ENCODE assay signal across 18 cellular contexts in the genomic region with DNA sequence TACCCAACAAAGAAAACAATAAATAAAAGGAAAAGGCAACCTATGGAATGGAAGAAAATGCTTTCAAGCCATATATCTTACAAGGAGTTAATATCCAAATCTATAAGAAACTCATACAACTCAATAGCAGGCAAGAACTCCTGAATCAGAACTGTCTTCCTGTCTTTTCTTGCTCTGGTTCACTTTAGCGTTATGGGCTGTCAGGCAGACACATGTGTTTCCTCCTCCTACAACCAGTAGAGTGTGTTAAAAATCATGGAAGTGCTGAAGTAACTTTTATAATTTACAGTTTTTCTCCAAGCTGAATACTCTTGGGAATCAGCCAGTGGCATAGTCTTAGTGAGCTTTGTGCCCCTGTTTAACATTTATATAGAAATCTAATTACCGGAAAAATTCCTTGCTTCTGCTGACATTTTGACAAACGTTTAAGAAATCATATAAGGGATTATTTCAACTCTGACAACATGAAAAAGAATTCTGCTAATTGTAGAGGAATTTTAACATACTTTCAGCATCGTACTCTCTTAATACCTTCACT.
DNase-seq lines count a peak whose midpoint lies in the region; ATAC-seq, FAIRE-seq and TF ChIP-seq lines count a peak whose summit lies in the region.
"Had no signal": no experiment of that assay in that cellular context is flagged by ENCODE, and none has a peak within 500 bp of the region (broad histone marks: within the 10 kb centered on the region; RNA-seq: fewer than 3 reads in every experiment).

No MANE protein-coding gene starts in this region.

- no peak for TF ChIP-seq POLR2A in K562 (conservative IDR thresholded peaks at IDR 0.05)

- FAIRE-seq in K562 (lab: Jason Lieb, UNC): no peak
- no peak for FAIRE-seq in kidney (lab: Jason Lieb, UNC)
- FAIRE-seq: A549, GM12892 had no signal

- intact Hi-C loops in K562 (cut with micrococcal nuclease): no loop called here
- intact Hi-C loops in kidney (cut with DNase I): no loop called here

- WGBS in K562 (ENCODE audit: insufficient coverage, low coverage, missing lambda C conversion rate): 38% methylated on average over 4 of the region's 4 CpGs

- no peaks in the 10 kb centered on the region for H3K9me2 ChIP-seq in neural cell (ENCODE audit: insufficient read depth, low read length)

- H3K27ac ChIP-seq in BLaER1 treated with 17β-estradiol and CSF1 and Interleukin-3, amounts not matched to agents 10 nM and 100 nM: no peak overlapping the region
- H3K27ac ChIP-seq in K562 (ENCODE audit: extremely low read depth, low read depth, low read length) (no peak overlapping the region), neural cell (ENCODE audit: low read length) (no peak overlapping the region), kidney (ENCODE audit: low read depth in 2 of 2, low read length in 2 of 2) (no peak overlapping the region)
- H3K27ac ChIP-seq: A549, HL-60, PC-9, SJCRH30 had no signal

- TF ChIP-seq RAD21 in K562 (CRISPR knock-in tag; conservative IDR thresholded peaks at IDR 0.05 in 1 of 2, IDR thresholded peaks at IDR 0.05 in 1 of 2) (no peak), neural cell (conservative IDR thresholded peaks at IDR 0.05) (no peak)

- peak; percentile 53; the same call in 1 of the 3 replicates for ATAC-seq in K562
- ATAC-seq: A549 had no signal

- CTCF ChIA-PET in K562 (lab: Yijun Ruan, JAX; ENCODE audit: low intra/inter-chr PET ratio): no interaction called here

- H4K20me1 ChIP-seq in BLaER1 treated with 17β-estradiol and CSF1 and Interleukin-3, amounts not matched to agents 10 nM and 100 nM: no peaks in the 10 kb centered on the region
- H4K20me1 ChIP-seq in K562 (replicated peaks; ENCODE audit: control insufficient read depth, insufficient read depth, low read length) (no peaks in the 10 kb centered on the region), neural cell (ENCODE audit: insufficient read depth) (no peaks in the 10 kb centered on the region)

- H3K9ac ChIP-seq in BLaER1 treated with 17β-estradiol and CSF1 and Interleukin-3, amounts not matched to agents 10 nM and 100 nM: no peak overlapping the region
- H3K9ac ChIP-seq in K562 (ENCODE audit: insufficient read depth in 1 of 2, low read depth in 2 of 2, low read length in 2 of 2) (no peak overlapping the region), neural cell (ENCODE audit: low read length) (no peak overlapping the region), kidney (ENCODE audit: low read length in 2 of 2) (no peak overlapping the region)

- peaks cover 0 to 9% (median 0%) of the 10 kb centered on the region in 10 experiments; a peak in 5 of 20 replicates for H3K4me1 ChIP-seq in BLaER1 treated with 17β-estradiol and CSF1 and Interleukin-3, amounts not matched to agents 10 nM and 100 nM
- H3K4me1 ChIP-seq in K562 (replicated peaks in 1 of 2; ENCODE audit: control insufficient read depth in 2 of 2, insufficient read depth in 2 of 2, low read length in 2 of 2) (no peaks in the 10 kb centered on the region; a peak in 2 of 5 replicates), kidney (ENCODE audit: control insufficient read depth in 1 of 2, insufficient read depth in 1 of 2, low read depth in 1 of 2, low read length in 2 of 2) (no peaks in the 10 kb centered on the region)
- H3K4me1 ChIP-seq: A549, SJCRH30 had no signal

- no peak overlapping the region for H3K4me3 ChIP-seq in BLaER1 treated with 17β-estradiol and CSF1 and Interleukin-3, amounts not matched to agents 10 nM and 100 nM
- H3K4me3 ChIP-seq in K562 (no peak overlapping the region), neural cell (ENCODE audit: low read length) (no peak overlapping the region), kidney (ENCODE audit: low read length in 2 of 2) (no peak overlapping the region)
- H3K4me3 ChIP-seq: A549, PC-9, SJCRH30 had no signal

- H3K9me3 ChIP-seq in BLaER1 treated with 17β-estradiol and CSF1 and Interleukin-3, amounts not matched to agents 10 nM and 100 nM (replicated peaks in 1 of 11): peaks cover 0 to 18% (median 0%) of the 10 kb centered on the region in 11 experiments; a peak in 3 of 22 replicates
- H3K9me3 ChIP-seq in K562 (replicated peaks; ENCODE audit: control insufficient read depth, insufficient read depth, low read depth, low read length) (no peaks in the 10 kb centered on the region), neural cell (ENCODE audit: low read length) (no peaks in the 10 kb centered on the region), kidney (ENCODE audit: control insufficient read depth in 1 of 2, low read length in 2 of 2) (no peaks in the 10 kb centered on the region)
- H3K9me3 ChIP-seq: A549, SJCRH30 had no signal

- no peaks in the 10 kb centered on the region for H3F3A ChIP-seq in neural cell (ENCODE audit: insufficient read depth, low read length, poor library complexity, severe bottlenecking)

- no peaks in the 10 kb centered on the region for H3K27me3 ChIP-seq in BLaER1 treated with 17β-estradiol and CSF1 and Interleukin-3, amounts not matched to agents 10 nM and 100 nM
- no peaks in the 10 kb centered on the region for H3K27me3 ChIP-seq in K562 (ENCODE audit: control insufficient read depth in 2 of 2, insufficient read depth in 2 of 2, low read length in 2 of 2)
- H3K27me3 ChIP-seq in neural cell (ENCODE audit: insufficient read depth, low read depth, low read length): no peaks in the 10 kb centered on the region
- H3K27me3 ChIP-seq: SJCRH30 had no signal

- in situ Hi-C loops in K562 (cut with MboI): no loop called here

- H3K4me2 ChIP-seq in BLaER1 treated with 17β-estradiol and CSF1 and Interleukin-3, amounts not matched to agents 10 nM and 100 nM: peak overlapping the region in 6 of 11 experiments; percentile 1 to 62 (median 21); a peak in 6 of 22 replicates
- H3K4me2 ChIP-seq in K562 (ENCODE audit: insufficient read depth, low read length) (no peak overlapping the region), neural cell (ENCODE audit: low read length) (peak overlapping the region; percentile 12)
- H3K4me2 ChIP-seq: A549, PC-9 had no signal

- no TSS peak for BruUV-seq in K562 (replicated peaks; lab: Mats Ljungman, UMichigan)

- H3K79me2 ChIP-seq in K562 (ENCODE audit: control insufficient read depth, insufficient read depth, low read length) (no peaks in the 10 kb centered on the region), neural cell (replicated peaks; ENCODE audit: insufficient read depth, low read length) (no peaks in the 10 kb centered on the region)

- H2AFZ ChIP-seq in K562 (ENCODE audit: low read depth, low read length) (peak overlapping the region; percentile 60), neural cell (ENCODE audit: low read depth, low read length) (no peak overlapping the region)
- H2AFZ ChIP-seq: PC-9 had no signal

- DNase-seq in LHCN-M2 (ENCODE audit: low read depth) (peak; percentile 2), K562 (ENCODE audit: extremely low read depth in 1 of 4, low spot score in 3 of 4) (peak in 1 of 4 experiments; percentile 9), hepatic stellate cell (ENCODE audit: low spot score) (no peak), NCI-H1694 treated with DMSO at 0.1 percent for 48 hours (lab: John Stamatoyannopoulos, UW) (no peak), kidney (no peak)
- DNase-seq: DMS 273 treated with DMSO at 0.1 percent for 48 hours, GOT3, NCI-H1436, NCI-H2029 treated with DMSO at 0.1 percent for 48 hours, NCI-H510A treated with DMSO at 0.1 percent for 48 hours, NCI-H82, PC-9, SJCRH30 had no signal

- POLR2A ChIA-PET in K562 (lab: Yijun Ruan, JAX): no interaction called here

- no peaks in the 10 kb centered on the region for H3K9me1 ChIP-seq in K562 (ENCODE audit: control insufficient read depth, insufficient read depth, low read length)

- H3K36me3 ChIP-seq in BLaER1 treated with 17β-estradiol and CSF1 and Interleukin-3, amounts not matched to agents 10 nM and 100 nM: no peaks in the 10 kb centered on the region
- no peaks in the 10 kb centered on the region for H3K36me3 ChIP-seq in K562 (ENCODE audit: control insufficient read depth, insufficient read depth, low read length)
- H3K36me3 ChIP-seq in neural cell (ENCODE audit: insufficient read depth, low read length): no peaks in the 10 kb centered on the region
- H3K36me3 ChIP-seq in kidney (ENCODE audit: control insufficient read depth in 1 of 2, insufficient read depth in 2 of 2, low read length in 2 of 2): no peaks in the 10 kb centered on the region
- H3K36me3 ChIP-seq: SJCRH30 had no signal

- TF ChIP-seq EP300 in K562 (IDR thresholded peaks at IDR 0.05; ENCODE audit: low read length): no peak
- peak; percentile 43 for TF ChIP-seq EP300 in neural cell (conservative IDR thresholded peaks at IDR 0.05; ENCODE audit: poor library complexity, severe bottlenecking)

- TF ChIP-seq CTCF in K562 (IDR thresholded peaks at IDR 0.05 in 2 of 3, conservative IDR thresholded peaks at IDR 0.05 in 1 of 3; ENCODE audit: insufficient read depth in 2 of 3, low read depth in 1 of 3, low read length in 3 of 3) (no peak), neural cell (IDR thresholded peaks at IDR 0.05; ENCODE audit: poor library complexity, severe bottlenecking) (no peak), kidney (IDR thresholded peaks at IDR 0.05; ENCODE audit: borderline replicate concordance, extremely low read depth, insufficient read depth) (no peak)

TF ChIP-seq in K562, 482 proteins besides CTCF, POLR2A, EP300 and RAD21 (continues in another document):
- TF ChIP-seq KAT2B (IDR thresholded peaks at IDR 0.05; ENCODE audit: low read depth, low read length) (no peak), GABPB2 (CRISPR knock-in tag; conservative IDR thresholded peaks at IDR 0.05) (no peak), ZNF785 (CRISPR knock-in tag; IDR thresholded peaks at IDR 0.05) (no peak), ZNF143 (CRISPR knock-in tag; IDR thresholded peaks at IDR 0.05) (no peak), PHB2 (IDR thresholded peaks at IDR 0.05; ENCODE audit: low read depth) (no peak)
- TF ChIP-seq, protein P1, sequence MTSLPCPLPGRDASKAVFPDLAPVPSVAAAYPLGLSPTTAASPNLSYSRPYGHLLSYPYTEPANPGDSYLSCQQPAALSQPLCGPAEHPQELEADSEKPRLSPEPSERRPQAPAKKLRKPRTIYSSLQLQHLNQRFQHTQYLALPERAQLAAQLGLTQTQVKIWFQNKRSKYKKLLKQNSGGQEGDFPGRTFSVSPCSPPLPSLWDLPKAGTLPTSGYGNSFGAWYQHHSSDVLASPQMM (CRISPR knock-in tag; IDR thresholded peaks at IDR 0.05): no peak

TF ChIP-seq in neural cell, 6 proteins besides CTCF, POLR2A, EP300 and RAD21 (continues in another document):
- TF ChIP-seq SMC3 (conservative IDR thresholded peaks at IDR 0.05; ENCODE audit: poor library complexity): no peak
